Comparison of ENCODE assay signal across 1 cellular context in genomic region chr15:73851679-73852078, GRCh38.
TF ChIP-seq lines count a peak whose summit lies in the region.

No MANE protein-coding gene starts in this region.

TF ChIP-seq in K562, 482 proteins besides CTCF, POLR2A, EP300 and RAD21 (continued from another document):
- peak; percentile 97 for TF ChIP-seq REST (CRISPR knock-in tag; IDR thresholded peaks at IDR 0.05; ENCODE audit: low read depth)
